In genomic region chr4:159178147-159178541, GRCh38 we compare ENCODE assay signal across 11 cellular contexts.
DNase-seq lines count a peak whose midpoint lies in the region; ATAC-seq and TF ChIP-seq lines count a peak whose summit lies in the region.
"Had no signal": no experiment of that assay in that cellular context is flagged by ENCODE, and none has a peak within 500 bp of the region (broad histone marks: within the 10 kb centered on the region; RNA-seq: fewer than 3 reads in every experiment).

No MANE protein-coding gene starts in this region.

- H3K9me3 ChIP-seq in heart right ventricle, result no peaks in the 10 kb centered on the region
- H3K9me3 ChIP-seq in suprapubic skin, result no peaks in the 10 kb centered on the region
- H3K9me3 ChIP-seq: ovary had no signal

- H3K4me3 ChIP-seq in heart right ventricle (peak overlapping the region in 1 of 10 donors; percentile 26), suprapubic skin (no peak overlapping the region)
- H3K4me3 ChIP-seq: ovary had no signal

- intact Hi-C loops in heart right ventricle (cut with DNase I) (loop anchor here (5.0 to 10.0 kb wide), 10 partner anchors 73 to 453 kb away; partner anchors contain the start of genes PPID (in 4 of the 10) and RAPGEF2 (in 2 of the 10)), Right ventricle myocardium inferior (cut with DNase I) (loop anchor here (5.0 to 10.0 kb wide), 3 partner anchors 71 to 446 kb away; no protein-coding TSS in a partner anchor)

- H3K27me3 ChIP-seq in heart right ventricle (no peaks in the 10 kb centered on the region), suprapubic skin (no peaks in the 10 kb centered on the region)
- H3K27me3 ChIP-seq: ovary had no signal

- 53 to 66% methylated on average over 2 of the region's 2 CpGs for WGBS in heart right ventricle, 2 donors
- 76% methylated on average over 2 of the region's 2 CpGs for WGBS in suprapubic skin

- peaks cover 11 to 100% (median 80%) of the 10 kb centered on the region in 9 donors for H3K4me1 ChIP-seq in heart right ventricle
- peaks cover 22% of the 10 kb centered on the region for H3K4me1 ChIP-seq in suprapubic skin

- TF ChIP-seq EP300 in suprapubic skin (IDR thresholded peaks at IDR 0.05), result no peak

- no peak for TF ChIP-seq CTCF in heart right ventricle (IDR thresholded peaks at IDR 0.05)
- TF ChIP-seq CTCF in suprapubic skin (IDR thresholded peaks at IDR 0.05), result no peak

- H3K27ac ChIP-seq in heart right ventricle (peak overlapping the region in 8 of 10 donors; percentile 13 to 87 (median 72)), suprapubic skin (no peak overlapping the region)
- H3K27ac ChIP-seq: ovary had no signal

- H3K36me3 ChIP-seq in heart right ventricle (no peaks in the 10 kb centered on the region), suprapubic skin (no peaks in the 10 kb centered on the region)
- H3K36me3 ChIP-seq: ovary had no signal

- ATAC-seq in heart right ventricle (peak in 1 of 8 donors; percentile 35), Right ventricle myocardium inferior (no peak), HG03565 (IDR thresholded peaks at IDR 0.05; ENCODE audit: unreplicated experiment) (peak; percentile 18), HG03025 (IDR thresholded peaks at IDR 0.05; ENCODE audit: low FRiP score, unreplicated experiment) (no peak), GM19397 (IDR thresholded peaks at IDR 0.05; ENCODE audit: unreplicated experiment) (no peak)
- ATAC-seq: activated CD8-positive, alpha-beta T cell treated with anti-CD3 and anti-CD28 coated beads for 36 hours had no signal

- TF ChIP-seq POLR2A in suprapubic skin (IDR thresholded peaks at IDR 0.05), result no peak

- DNase-seq in heart right ventricle (no peak), Right ventricle myocardium inferior (ENCODE audit: missing footprints) (no peak), amniotic epithelial cell (ENCODE audit: low read depth) (peak; percentile 72), HPDE6-E6E7 (ENCODE audit: extremely low spot score) (no peak), suprapubic skin (ENCODE audit: low spot score in 2 of 2) (no peak)
- DNase-seq: activated CD8-positive, alpha-beta T cell treated with anti-CD3 and anti-CD28 coated beads for 36 hours; C1 segment of cervical spinal cord; ovary had no signal
